In genomic region chr11:15074206-15075161, GRCh38 we compare ENCODE assay signal across 8 cellular contexts. TPM values are rescaled to one million over a fixed set of nuclear protein-coding genes. Genes with fewer than 3 reads are reported as not detected.
DNase-seq lines count a peak whose midpoint lies in the region; ATAC-seq, FAIRE-seq and TF ChIP-seq lines count a peak whose summit lies in the region.

No MANE protein-coding gene starts in this region.

- H3K4me3 Mint-ChIP-seq in activated CD4-positive, alpha-beta T cell treated with anti-CD3 and anti-CD28 coated beads, Interleukin-2, amount 10 ng/mL, durations not matched to agents 24 days and 14 days: peak overlapping the region; percentile 84

- DNase-seq in Ammon's horn (ENCODE audit: low spot score) (peak; percentile 79), GM19239 (ENCODE audit: insufficient read length, low spot score) (peak; percentile 34), NCI-H460 (ENCODE audit: extremely low read depth, low read depth) (peak; percentile 56), dermis microvascular lymphatic vessel endothelial cell (ENCODE audit: low read depth in 2 of 2) (peak; percentile 10 to 54), right lobe of liver (peak; percentile 90)
- DNase-seq in activated CD4-positive, alpha-beta T cell treated with anti-CD3 and anti-CD28 coated beads, Interleukin-2, amount 10 ng/mL, durations not matched to agents 24 days and 14 days: peak; percentile 95
- peak; percentile 78 to 89 (median 79) for DNase-seq in stimulated activated CD4-positive, alpha-beta T cell treated with anti-CD3 and anti-CD28 coated beads, TNF-alpha, amount 100 ng/mL, for 24 hours (ENCODE audit: low read depth in 3 of 3)

- H3K9me3 Mint-ChIP-seq in activated CD4-positive, alpha-beta T cell treated with anti-CD3 and anti-CD28 coated beads, Interleukin-2, amount 10 ng/mL, durations not matched to agents 24 days and 14 days: peaks cover 2% of the 10 kb centered on the region

- H3K4me1 ChIP-seq in right lobe of liver: peaks cover 0 to 18% (median 6%) of the 10 kb centered on the region in 4 donors

- peak; percentile 94 for ATAC-seq in HG03378 (IDR thresholded peaks at IDR 0.05; ENCODE audit: unreplicated experiment)
- ATAC-seq in right lobe of liver: peak; percentile 94 to 96 (median 96)

- 5% methylated on average over 26 of the region's 33 CpGs for whole genome bisulfite sequencing in right lobe of liver (ENCODE audit: insufficient coverage, low coverage, low lambda C conversion rate, missing lambda C conversion rate)

- H3K4me1 Mint-ChIP-seq in activated CD4-positive, alpha-beta T cell treated with anti-CD3 and anti-CD28 coated beads, Interleukin-2, amount 10 ng/mL, durations not matched to agents 24 days and 14 days: peaks cover 16% of the 10 kb centered on the region

- H3K36me3 ChIP-seq in right lobe of liver: no peaks in the 10 kb centered on the region

- peaks cover 37% of the 10 kb centered on the region for H3K27me3 Mint-ChIP-seq in activated CD4-positive, alpha-beta T cell treated with anti-CD3 and anti-CD28 coated beads, Interleukin-2, amount 10 ng/mL, durations not matched to agents 24 days and 14 days

- H3K4me3 ChIP-seq in right lobe of liver: peak overlapping the region in 2 of 3 donors; percentile 9 to 38

- TF ChIP-seq POLR2A in right lobe of liver (IDR thresholded peaks at IDR 0.05): no peak

- peak overlapping the region; percentile 59 for H3K27ac Mint-ChIP-seq in activated CD4-positive, alpha-beta T cell treated with anti-CD3 and anti-CD28 coated beads, Interleukin-2, amount 10 ng/mL, durations not matched to agents 24 days and 14 days

- TF ChIP-seq CTCF in right lobe of liver (IDR thresholded peaks at IDR 0.05): peak; percentile 72 to 86 (median 77)

- H3K27me3 ChIP-seq in right lobe of liver: peaks cover 0 to 6% of the 10 kb centered on the region in 2 donors

- H3K9me3 ChIP-seq in right lobe of liver: no peaks in the 10 kb centered on the region

- no peak overlapping the region for H3K27ac ChIP-seq in right lobe of liver

- H3K36me3 Mint-ChIP-seq in activated CD4-positive, alpha-beta T cell treated with anti-CD3 and anti-CD28 coated beads, Interleukin-2, amount 10 ng/mL, durations not matched to agents 24 days and 14 days (ENCODE audit: low read depth): no peaks in the 10 kb centered on the region

- peak; percentile 84 for FAIRE-seq in GM19239 (lab: Jason Lieb, UNC)

- intact Hi-C loops in activated CD4-positive, alpha-beta T cell treated with anti-CD3 and anti-CD28 coated beads, Interleukin-2, amount 10 ng/mL, durations not matched to agents 24 days and 14 days (cut with micrococcal nuclease): loop anchor here (1.0 to 10.0 kb wide), 4 partner anchors 100 to 550 kb away; partner anchors contain the start of gene PSMA1
- intact Hi-C loops in right lobe of liver (cut with DNase I): loop anchor here (10.0 kb wide), 2 partner anchors 100 to 160 kb away; partner anchors contain the start of gene CALCA (in 1 of the 2)

RNA-seq across cellular contexts. Expression of gene CALCB, which starts 1.1 kb away (rescaled TPM):
- total RNA-seq in NCI-H460 (2014; rRNA removed; shearing (Covaris generic)): 0.05 and 0.26 TPM in 2 replicates
- polyA plus RNA-seq in NCI-H460 (2014; cell fraction: nucleus; rRNA removed): not detected in 2 replicates
- 0.58 and 0.99 TPM in 2 replicates for total RNA-seq in activated CD4-positive, alpha-beta T cell treated with anti-CD3 and anti-CD28 coated beads, Interleukin-2, amount 10 ng/mL, durations not matched to agents 24 days and 14 days
- total RNA-seq in dermis microvascular lymphatic vessel endothelial cell (not detected in 2 replicates), right lobe of liver (under 1 TPM in 5 of 6 experiments, not detected in 1; 0.12 to 0.86 (median 0.29) TPM)

RNA-seq across cellular contexts. Expression of gene INSC, which starts 40.2 kb away (rescaled TPM):
- total RNA-seq in NCI-H460 (2014; rRNA removed; shearing (Covaris generic)): 0.17 and 1.0 TPM in 2 replicates
- not detected in 2 replicates for polyA plus RNA-seq in NCI-H460 (2014; cell fraction: nucleus; rRNA removed)
- 0.09 TPM in 1 of 2 replicates, not detected in the other for total RNA-seq in activated CD4-positive, alpha-beta T cell treated with anti-CD3 and anti-CD28 coated beads, Interleukin-2, amount 10 ng/mL, durations not matched to agents 24 days and 14 days
- total RNA-seq in dermis microvascular lymphatic vessel endothelial cell: under 0.01 TPM in 1 of 2 replicates, not detected in the other
- total RNA-seq in right lobe of liver: under 1 TPM in 3 of 6 experiments, not detected in 3; 0.15 to 0.44 (median 0.43) TPM

Comparison
In these comparisons a context has a peak if more than half of its experiments do, and no peak if none do; other contexts are left out.
1. DNase-seq: peak in every context shown above with its lines; median percentile 95 in activated CD4-positive, alpha-beta T cell treated with anti-CD3 and anti-CD28 coated beads, Interleukin-2, amount 10 ng/mL, durations not matched to agents 24 days and 14 days; 90 in right lobe of liver; 79 in Ammon's horn; 79 in stimulated activated CD4-positive, alpha-beta T cell treated with anti-CD3 and anti-CD28 coated beads, TNF-alpha, amount 100 ng/mL, for 24 hours; 56 in NCI-H460; 34 in GM19239; 32 in dermis microvascular lymphatic vessel endothelial cell.